ENCODE assay signal across 1 cellular context in genomic region chr17:58340623-58340876, GRCh38.
TF ChIP-seq lines count a peak whose summit lies in the region.

No MANE protein-coding gene starts in this region.

TF ChIP-seq in HepG2, 621 proteins besides CTCF, POLR2A, EP300 and RAD21:
- TF ChIP-seq ZSCAN9 (CRISPR knock-in tag; IDR thresholded peaks at IDR 0.05; ENCODE audit: borderline replicate concordance) = no peak
- TF ChIP-seq AGO2 (optimal IDR thresholded peaks at IDR 0.05; ENCODE audit: low read depth, low read length) = peak; percentile 18
- TF ChIP-seq BATF2 (CRISPR knock-in tag; IDR thresholded peaks at IDR 0.05) = no peak
